Comparison of ENCODE assay signal across 17 cellular contexts in genomic region chr15:88915354-88915753, GRCh38. TPM values are rescaled to one million over a fixed set of nuclear protein-coding genes. Genes with fewer than 3 reads are reported as not detected.
DNase-seq lines count a peak whose midpoint lies in the region; ATAC-seq and TF ChIP-seq lines count a peak whose summit lies in the region.
"Had no signal": no experiment of that assay in that cellular context is flagged by ENCODE, and none has a peak within 500 bp of the region (broad histone marks: within the 10 kb centered on the region; RNA-seq: fewer than 3 reads in every experiment).

No MANE protein-coding gene starts in this region.

- H3K4me1 ChIP-seq in left ventricle myocardium inferior (peaks cover 56% of the 10 kb centered on the region), heart left ventricle (peaks cover 0 to 51% (median 20%) of the 10 kb centered on the region in 12 donors), psoas muscle (peaks cover 48% of the 10 kb centered on the region), testis (peaks cover 9% of the 10 kb centered on the region)

- WGBS in heart left ventricle, 4 donors, result 91 to 95% (median 94%) methylated on average over 10 of the region's 10 CpGs
- 91 to 95% (median 94%) methylated on average over 10 of the region's 10 CpGs for WGBS in psoas muscle, 3 donors
- 83 to 93% methylated on average over 10 of the region's 10 CpGs for WGBS in testis, 2 donors

- H3K4me3 ChIP-seq in left ventricle myocardium inferior (no peak overlapping the region), heart left ventricle (no peak overlapping the region), psoas muscle (no peak overlapping the region), testis (no peak overlapping the region)

- no peak for TF ChIP-seq POLR2A in heart left ventricle (IDR thresholded peaks at IDR 0.05)
- no peak for TF ChIP-seq POLR2A in testis (IDR thresholded peaks at IDR 0.05)

- H3K27ac ChIP-seq in left ventricle myocardium inferior (replicated peaks) (no peak overlapping the region), heart left ventricle (no peak overlapping the region), RWPE1 (peak overlapping the region; percentile 99), psoas muscle (peak overlapping the region; percentile 93), testis (no peak overlapping the region)
- H3K27ac ChIP-seq: C4-2B had no signal

- peak; percentile 3 for DNase-seq in left ventricle myocardium inferior
- DNase-seq in heart left ventricle, result no peak
- no peak for DNase-seq in RWPE1 (ENCODE audit: low spot score)
- DNase-seq in psoas muscle, result no peak
- DNase-seq in activated naive CD8-positive, alpha-beta T cell treated with anti-CD3 and anti-CD28 coated beads for 36 hours, result no peak
- DNase-seq in testis, result no peak
- DNase-seq in stimulated activated CD4-positive, alpha-beta T cell treated with anti-CD3 and anti-CD28 coated beads, Interleukin-4, amount 100 ng/mL, for 4 hours, result no peak
- DNase-seq: CD4-positive, alpha-beta T cell; DMS153; DMS79; GDM1; GOT3; H7; HFFc6 had no signal

- peaks cover 2% of the 10 kb centered on the region for H3K36me3 Mint-ChIP-seq in activated naive CD8-positive, alpha-beta T cell treated with anti-CD3 and anti-CD28 coated beads for 36 hours
- H3K36me3 Mint-ChIP-seq: IgD-negative memory B cell had no signal

- intact Hi-C loops in left ventricle myocardium inferior (cut with micrococcal nuclease) (no loop called here), heart left ventricle (cut with DNase I) (loop anchor here in 1 of 10 donors (10.0 kb wide), 1 partner anchor 419 kb away; the partner anchor contains the start of gene POLG), psoas muscle (cut with DNase I) (no loop called here), testis (cut with DNase I; ENCODE audit: low total_unique reads) (no loop called here)

- H3K36me3 ChIP-seq in left ventricle myocardium inferior (no peaks in the 10 kb centered on the region), heart left ventricle (peaks cover 0 to 3% (median 0%) of the 10 kb centered on the region in 9 donors), psoas muscle (ENCODE audit: insufficient read depth in 1 of 2, low read depth in 1 of 2) (no peaks in the 10 kb centered on the region), testis (ENCODE audit: low read depth, missing control alignments) (no peaks in the 10 kb centered on the region)

- H3K27me3 Mint-ChIP-seq in activated naive CD8-positive, alpha-beta T cell treated with anti-CD3 and anti-CD28 coated beads for 36 hours, result peaks cover 13% of the 10 kb centered on the region
- H3K27me3 Mint-ChIP-seq: CD4-positive, alpha-beta T cell had no signal

- POLR2A ChIA-PET in RWPE1 (lab: Yijun Ruan, JAX; ENCODE audit: low non-redundant PET), result no interaction called here

- ATAC-seq in heart left ventricle (no peak), psoas muscle (no peak)
- ATAC-seq: HCT116 had no signal

- H3K4me1 Mint-ChIP-seq in activated naive CD8-positive, alpha-beta T cell treated with anti-CD3 and anti-CD28 coated beads for 36 hours, result peaks cover 29% of the 10 kb centered on the region

- no peak for TF ChIP-seq CTCF in left ventricle myocardium inferior (IDR thresholded peaks at IDR 0.05; ENCODE audit: borderline replicate concordance)
- no peak for TF ChIP-seq CTCF in heart left ventricle (IDR thresholded peaks at IDR 0.05)
- TF ChIP-seq CTCF in RWPE1 (conservative IDR thresholded peaks at IDR 0.05; ENCODE audit: low read depth), result no peak
- TF ChIP-seq CTCF in psoas muscle (IDR thresholded peaks at IDR 0.05), result no peak
- TF ChIP-seq CTCF in testis (IDR thresholded peaks at IDR 0.05), result no peak

- H3K9me3 ChIP-seq in left ventricle myocardium inferior (replicated peaks) (no peaks in the 10 kb centered on the region), heart left ventricle (no peaks in the 10 kb centered on the region), psoas muscle (no peaks in the 10 kb centered on the region), testis (no peaks in the 10 kb centered on the region)

- no peak overlapping the region for H3K4me3 Mint-ChIP-seq in activated naive CD8-positive, alpha-beta T cell treated with anti-CD3 and anti-CD28 coated beads for 36 hours
- H3K4me3 Mint-ChIP-seq: CD4-positive, alpha-beta T cell; HFFc6; IgD-negative memory B cell had no signal

- H3K27me3 ChIP-seq in left ventricle myocardium inferior (ENCODE audit: low read depth) (no peaks in the 10 kb centered on the region), heart left ventricle (no peaks in the 10 kb centered on the region), psoas muscle (ENCODE audit: insufficient read depth in 3 of 3, low read length in 2 of 3) (no peaks in the 10 kb centered on the region), testis (no peaks in the 10 kb centered on the region)

- CTCF ChIA-PET in RWPE1 (lab: Yijun Ruan, JAX), result interaction anchor here (0.6 kb wide), 1 partner anchor 10 kb away, joined by 3 read pairs; no protein-coding TSS in a partner anchor

- H3K27ac Mint-ChIP-seq in activated naive CD8-positive, alpha-beta T cell treated with anti-CD3 and anti-CD28 coated beads for 36 hours, result no peak overlapping the region
- H3K27ac Mint-ChIP-seq: CD4-positive, alpha-beta T cell; HFFc6; IgD-negative memory B cell had no signal

- H3K9me3 Mint-ChIP-seq in activated naive CD8-positive, alpha-beta T cell treated with anti-CD3 and anti-CD28 coated beads for 36 hours, result no peaks in the 10 kb centered on the region
- H3K9me3 Mint-ChIP-seq: CD4-positive, alpha-beta T cell; HFFc6 had no signal

RNA-seq across cellular contexts. Expression of gene MFGE8, which starts 2.2 kb away (rescaled TPM):
- total RNA-seq in left ventricle myocardium inferior (421 TPM), heart left ventricle (100 to 1,000 TPM; 352 to 732 (median 556) TPM), psoas muscle (100 to 1,000 TPM; 137 to 771 (median 335) TPM), testis (100 to 1,000 TPM; 163 to 260 TPM)
- polyA plus RNA-seq in heart left ventricle (100 to 1,000 TPM; 386 to 639 TPM), psoas muscle (100 to 1,000 TPM; 218 to 274 (median 253) TPM), testis (ENCODE audit: insufficient read depth, low read depth, low replicate concordance) (137 TPM)
- 10 to 100 TPM; 33.1 to 37.8 TPM for total RNA-seq in activated naive CD8-positive, alpha-beta T cell treated with anti-CD3 and anti-CD28 coated beads for 36 hours

RNA-seq across cellular contexts. Expression of gene HAPLN3, which starts 20.0 kb away (rescaled TPM):
- total RNA-seq in left ventricle myocardium inferior (3.2 TPM), heart left ventricle (10 to 100 TPM in 1 of 9 donors, 1 to 10 TPM in 8; 1.2 to 32.9 (median 3.3) TPM), psoas muscle (1 to 10 TPM; 3.5 to 5.8 (median 4.4) TPM), testis (1 to 10 TPM; 4.8 to 5.0 TPM)
- polyA plus RNA-seq in heart left ventricle (1 to 10 TPM; 1.5 to 6.8 TPM), psoas muscle (1 to 10 TPM; 1.2 to 5.4 (median 1.5) TPM), testis (ENCODE audit: insufficient read depth, low read depth, low replicate concordance) (5.6 TPM)
- total RNA-seq in activated naive CD8-positive, alpha-beta T cell treated with anti-CD3 and anti-CD28 coated beads for 36 hours, result 10 to 100 TPM; 82.6 to 83.2 TPM

Comparison
In these comparisons a context has a peak if more than half of its experiments do, and no peak if none do; other contexts are left out.
1. H3K27ac ChIP-seq: peak in RWPE1 (single experiment) and psoas muscle (single experiment); none in left ventricle myocardium inferior (single experiment), heart left ventricle (0 of 12) and testis (0 of 2).